16 cellular contexts compared by ENCODE assay signal in the genomic region with DNA sequence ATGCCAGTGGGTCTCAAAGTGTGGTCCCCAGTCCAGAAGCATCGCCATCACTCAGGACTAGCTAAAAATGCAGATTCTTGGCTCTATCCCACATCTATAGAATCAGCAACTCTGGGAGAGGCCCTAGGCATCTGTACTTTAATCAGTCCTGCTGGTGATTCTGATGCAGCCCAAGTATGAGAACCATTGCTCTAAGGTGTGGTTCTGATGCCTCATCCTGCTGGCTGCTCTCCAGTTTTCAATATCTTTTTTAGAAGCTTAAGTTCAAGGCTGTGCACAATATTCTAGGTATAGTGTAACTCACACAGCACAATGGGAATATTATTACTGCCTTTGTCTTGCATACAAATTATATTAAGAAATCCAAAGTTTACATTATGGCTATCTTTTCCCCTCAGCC.
DNase-seq lines count a peak whose midpoint lies in the region; FAIRE-seq and TF ChIP-seq lines count a peak whose summit lies in the region.
"Had no signal": no experiment of that assay in that cellular context is flagged by ENCODE, and none has a peak within 500 bp of the region (broad histone marks: within the 10 kb centered on the region; RNA-seq: fewer than 3 reads in every experiment).

No MANE protein-coding gene starts in this region.

- H3K4me1 Mint-ChIP-seq in MCF 10A (ENCODE audit: insufficient read depth, unreplicated experiment) = peaks cover 9% of the 10 kb centered on the region
- H3K4me1 Mint-ChIP-seq in HFFc6 (ENCODE audit: low read depth) = peaks cover 10% of the 10 kb centered on the region
- H3K4me1 Mint-ChIP-seq: CD14-positive monocyte had no signal

- TF ChIP-seq CTCF in MCF 10A (IDR thresholded peaks at IDR 0.05; ENCODE audit: unreplicated experiment) = no peak
- TF ChIP-seq CTCF in breast epithelium (IDR thresholded peaks at IDR 0.05) = no peak
- no peak for TF ChIP-seq CTCF in mammary epithelial cell (conservative IDR thresholded peaks at IDR 0.05 in 1 of 2, IDR thresholded peaks at IDR 0.05 in 1 of 2; ENCODE audit: extremely low read depth in 1 of 2, insufficient read depth in 1 of 2, low read depth in 1 of 2, low read length in 2 of 2)
- no peak for TF ChIP-seq CTCF in fibroblast of mammary gland (conservative IDR thresholded peaks at IDR 0.05; ENCODE audit: control insufficient read depth, insufficient read depth, low read depth, low read length)
- no peak for TF ChIP-seq CTCF in HFFc6 (IDR thresholded peaks at IDR 0.05)
- no peak for TF ChIP-seq CTCF in right atrium auricular region (IDR thresholded peaks at IDR 0.05)

- in situ Hi-C loops in mammary epithelial cell (cut with MboI; ENCODE audit: low sequenced_read_pairs in 2 of 2) = no loop called here

- dilution Hi-C loops in mammary epithelial cell (cut with HindIII; ENCODE audit: low sequenced_read_pairs) = loop anchor here (25.0 kb wide), 1 partner anchor 154 kb away; no protein-coding TSS in a partner anchor

- TF ChIP-seq POLR2A in breast epithelium (IDR thresholded peaks at IDR 0.05) = no peak
- TF ChIP-seq POLR2A in H54 (IDR thresholded peaks at IDR 0.05; ENCODE audit: low read depth, low read length) = no peak

- H3K27ac ChIP-seq in breast epithelium (no peak overlapping the region), mammary epithelial cell (ENCODE audit: insufficient read depth, low read depth, low read length) (no peak overlapping the region), right atrium auricular region (no peak overlapping the region)
- H3K27ac ChIP-seq: 22Rv1 had no signal

- H3K4me2 ChIP-seq in mammary epithelial cell (ENCODE audit: insufficient read depth, low read depth, low read length) = no peak overlapping the region

- H3K27me3 Mint-ChIP-seq in MCF 10A (ENCODE audit: insufficient read depth, unreplicated experiment) (peaks cover 20% of the 10 kb centered on the region), HFFc6 (ENCODE audit: insufficient read depth) (no peaks in the 10 kb centered on the region)
- H3K27me3 Mint-ChIP-seq: IgD-negative memory B cell had no signal

- H3K27me3 ChIP-seq in breast epithelium (peaks cover 0 to 26% of the 10 kb centered on the region in 2 donors), mammary epithelial cell (ENCODE audit: insufficient read depth, low read length) (no peaks in the 10 kb centered on the region), right atrium auricular region (no peaks in the 10 kb centered on the region)

- no peak overlapping the region for H2AFZ ChIP-seq in mammary epithelial cell (ENCODE audit: low read depth, low read length)

- no peaks in the 10 kb centered on the region for H3K36me3 Mint-ChIP-seq in MCF 10A (ENCODE audit: insufficient read depth, unreplicated experiment)
- no peaks in the 10 kb centered on the region for H3K36me3 Mint-ChIP-seq in HFFc6 (ENCODE audit: low read depth)
- H3K36me3 Mint-ChIP-seq: CD14-positive monocyte; CD8-positive, alpha-beta T cell; IgD-negative memory B cell had no signal

- peak; percentile 28 for DNase-seq in MCF 10A (ENCODE audit: unreplicated experiment)
- DNase-seq in breast epithelium (ENCODE audit: low spot score in 2 of 2) = no peak
- DNase-seq in mammary epithelial cell = peak; percentile 32
- peak; percentile 21 for DNase-seq in fibroblast of mammary gland (ENCODE audit: low read depth)
- DNase-seq in H54 (ENCODE audit: insufficient read length, low spot score) = no peak
- no peak for DNase-seq in HFFc6
- no peak for DNase-seq in cerebellar cortex (ENCODE audit: low spot score)
- no peak for DNase-seq in right atrium auricular region (ENCODE audit: low spot score)
- DNase-seq: Caco-2; CD8-positive, alpha-beta T cell; DND-41; GF-D8; H7 had no signal

- POLR2A ChIA-PET in MCF 10A (lab: Yijun Ruan, JAX) = interaction anchor here (0.6 kb wide), 1 partner anchor 199 kb away, joined by 3 read pairs; no protein-coding TSS in a partner anchor

- no peaks in the 10 kb centered on the region for H3K79me2 ChIP-seq in mammary epithelial cell (ENCODE audit: insufficient read depth, low read length)

- WGBS in mammary epithelial cell (ENCODE audit: low coverage, missing lambda C conversion rate) = 86% methylated on average over 1 of the region's 1 CpG

- H4K20me1 ChIP-seq in mammary epithelial cell (ENCODE audit: insufficient read depth, low read length) = no peaks in the 10 kb centered on the region

- CTCF ChIA-PET in MCF 10A (lab: Yijun Ruan, JAX) = interaction anchor here (0.7 to 2.0 kb wide), 4 partner anchors 8 to 155 kb away, joined by 4 to 6 read pairs (median 4); no protein-coding TSS in a partner anchor
- CTCF ChIA-PET in mammary epithelial cell (lab: Charles Lee; ENCODE audit: low non-redundant PET) = no interaction called here

- no peaks in the 10 kb centered on the region for H3K9me3 ChIP-seq in breast epithelium
- H3K9me3 ChIP-seq in mammary epithelial cell (replicated peaks; ENCODE audit: insufficient read depth, low read length) = no peaks in the 10 kb centered on the region
- H3K9me3 ChIP-seq in right atrium auricular region = no peaks in the 10 kb centered on the region
- H3K9me3 ChIP-seq: Caco-2 had no signal

- no peak for FAIRE-seq in H54 (lab: Jason Lieb, UNC)

- H3K4me3 Mint-ChIP-seq in MCF 10A (ENCODE audit: unreplicated experiment) (no peak overlapping the region), HFFc6 (no peak overlapping the region)
- H3K4me3 Mint-ChIP-seq: CD14-positive monocyte; CD8-positive, alpha-beta T cell; IgD-negative memory B cell had no signal

- H3K36me3 ChIP-seq in breast epithelium (no peaks in the 10 kb centered on the region), mammary epithelial cell (ENCODE audit: insufficient read depth, low read length) (no peaks in the 10 kb centered on the region), right atrium auricular region (no peaks in the 10 kb centered on the region)

- no peaks in the 10 kb centered on the region for H3K9me3 Mint-ChIP-seq in MCF 10A (ENCODE audit: unreplicated experiment)
- no peaks in the 10 kb centered on the region for H3K9me3 Mint-ChIP-seq in HFFc6
- H3K9me3 Mint-ChIP-seq: CD8-positive, alpha-beta T cell; IgD-negative memory B cell had no signal

- H3K9ac ChIP-seq in mammary epithelial cell (ENCODE audit: insufficient read depth, low read length) = no peak overlapping the region

- H3K4me1 ChIP-seq in breast epithelium (no peaks in the 10 kb centered on the region), mammary epithelial cell (ENCODE audit: insufficient read depth, low read length) (peaks cover 14% of the 10 kb centered on the region), right atrium auricular region (peaks cover 0 to 5% of the 10 kb centered on the region in 2 donors)
- H3K4me1 ChIP-seq: Caco-2 had no signal

- BruUV-seq in MCF 10A (replicated peaks; lab: Mats Ljungman, UMichigan) = no TSS peak
- BruUV-seq in mammary epithelial cell (replicated peaks; lab: Mats Ljungman, UMichigan) = no TSS peak

- no peak overlapping the region for H3K4me3 ChIP-seq in breast epithelium
- no peak overlapping the region for H3K4me3 ChIP-seq in mammary epithelial cell (replicated peaks in 1 of 3; ENCODE audit: insufficient read depth in 1 of 3, low read depth in 2 of 3, low read length in 3 of 3)
- H3K4me3 ChIP-seq in fibroblast of mammary gland (ENCODE audit: control insufficient read depth, low read depth, low read length) = no peak overlapping the region
- H3K4me3 ChIP-seq in right atrium auricular region = no peak overlapping the region

- H3K27ac Mint-ChIP-seq in MCF 10A (ENCODE audit: low read depth, unreplicated experiment) (no peak overlapping the region), HFFc6 (no peak overlapping the region)
- H3K27ac Mint-ChIP-seq: CD14-positive monocyte; CD8-positive, alpha-beta T cell; IgD-negative memory B cell had no signal

- intact Hi-C loops in MCF 10A (cut with micrococcal nuclease) (no loop called here), breast epithelium (cut with DNase I; ENCODE audit: low total_unique reads) (no loop called here), mammary epithelial cell (cut with micrococcal nuclease) (no loop called here)

Comparison
In these comparisons a context has a peak if more than half of its experiments do, and no peak if none do; other contexts are left out.
1. DNase-seq: peak in MCF 10A (single experiment), mammary epithelial cell (single experiment) and fibroblast of mammary gland (single experiment); none in breast epithelium (0 of 2), H54 (single experiment), HFFc6 (single experiment), cerebellar cortex (single experiment) and right atrium auricular region (single experiment).